ENCODE assay signal across 1 cellular context in genomic region chr10:124375691-124376090, GRCh38.
TF ChIP-seq lines count a peak whose summit lies in the region.

No MANE protein-coding gene starts in this region.

TF ChIP-seq in H1, 55 proteins besides CTCF, POLR2A, EP300 and RAD21:
- TF ChIP-seq NANOG (IDR thresholded peaks at IDR 0.05; ENCODE audit: insufficient read depth, low read depth, low read length, poor library complexity, severe bottlenecking), result no peak
- TF ChIP-seq SP4 (IDR thresholded peaks at IDR 0.05; ENCODE audit: low read length), result no peak
- no peak for TF ChIP-seq RBBP5 (IDR thresholded peaks at IDR 0.05; ENCODE audit: borderline replicate concordance, low read depth, low read length)
- TF ChIP-seq NRF1 (IDR thresholded peaks at IDR 0.05; ENCODE audit: low read depth, low read length), result no peak
- no peak for TF ChIP-seq MAX (IDR thresholded peaks at IDR 0.05)
- no peak for TF ChIP-seq E2F6 (IDR thresholded peaks at IDR 0.05)
- no peak for TF ChIP-seq HDAC6 (IDR thresholded peaks at IDR 0.05; ENCODE audit: low read depth, low read length)
- no peak for TF ChIP-seq RFX5 (IDR thresholded peaks at IDR 0.05; ENCODE audit: borderline replicate concordance, low read depth, low read length)
- TF ChIP-seq SIN3A (conservative IDR thresholded peaks at IDR 0.05 in 1 of 2, IDR thresholded peaks at IDR 0.05 in 1 of 2; ENCODE audit: low read depth in 1 of 2, low read length in 2 of 2), result no peak
- no peak for TF ChIP-seq TAF1 (IDR thresholded peaks at IDR 0.05; ENCODE audit: low read depth, low read length)
- no peak for TF ChIP-seq YY1 (IDR thresholded peaks at IDR 0.05; ENCODE audit: low read depth, low read length)
- TF ChIP-seq POU5F1 (IDR thresholded peaks at IDR 0.05; ENCODE audit: low read depth, low read length), result no peak
- TF ChIP-seq FOSL1 (IDR thresholded peaks at IDR 0.05; ENCODE audit: insufficient read depth, low read depth, low read length), result no peak
- no peak for TF ChIP-seq JUN (IDR thresholded peaks at IDR 0.05; ENCODE audit: low read depth, low read length)
- no peak for TF ChIP-seq ZNF274 (IDR thresholded peaks at IDR 0.05; ENCODE audit: borderline replicate concordance, extremely low read depth, low read length)
- no peak for TF ChIP-seq GABPA (IDR thresholded peaks at IDR 0.05; ENCODE audit: borderline replicate concordance, insufficient read depth, low read length)
- no peak for TF ChIP-seq ATF2 (IDR thresholded peaks at IDR 0.05; ENCODE audit: low read length)
- TF ChIP-seq POLR2AphosphoS5 (IDR thresholded peaks at IDR 0.05; ENCODE audit: low read depth, low read length), result no peak
TF ChIP-seq in H1: peak in this region for 0.
